ENCODE assay signal across 1 cellular context in genomic region chr22:31346733-31347250, GRCh38.
TF ChIP-seq lines count a peak whose summit lies in the region.

No MANE protein-coding gene starts in this region.

TF ChIP-seq in HepG2, 621 proteins besides CTCF, POLR2A, EP300 and RAD21 (continued from another document and continues in another):
- no peak for TF ChIP-seq REST (IDR thresholded peaks at IDR 0.05; ENCODE audit: borderline replicate concordance in 1 of 2, low read depth in 1 of 2, low read length in 2 of 2)
- no peak for TF ChIP-seq ZNF326 (CRISPR knock-in tag; IDR thresholded peaks at IDR 0.05; ENCODE audit: borderline replicate concordance)
- no peak for TF ChIP-seq FOXK1 (CRISPR knock-in tag; IDR thresholded peaks at IDR 0.05; ENCODE audit: borderline replicate concordance, low read depth)
- TF ChIP-seq CREBL2 (CRISPR knock-in tag; IDR thresholded peaks at IDR 0.05; ENCODE audit: borderline replicate concordance), result 0 out of 2 replicates have a peak, but pooled peaks have one; percentile 50
- no peak for TF ChIP-seq ZBTB3 (CRISPR knock-in tag; IDR thresholded peaks at IDR 0.05; ENCODE audit: borderline replicate concordance, low read depth)
- no peak for TF ChIP-seq MLLT10 (CRISPR knock-in tag; IDR thresholded peaks at IDR 0.05)
- TF ChIP-seq RFXAP (CRISPR knock-in tag; IDR thresholded peaks at IDR 0.05; ENCODE audit: borderline replicate concordance), result peak; percentile 53; the same call in 1 of the 2 replicates
- TF ChIP-seq RARG (CRISPR knock-in tag; IDR thresholded peaks at IDR 0.05; ENCODE audit: low read depth), result no peak
- TF ChIP-seq ZNF235 (CRISPR knock-in tag; IDR thresholded peaks at IDR 0.05; ENCODE audit: borderline replicate concordance), result no peak
- 0 out of 2 replicates have a peak, but pooled peaks have one; percentile 56 for TF ChIP-seq ZSCAN29 (CRISPR knock-in tag; conservative IDR thresholded peaks at IDR 0.05)
- no peak for TF ChIP-seq HCFC1 (IDR thresholded peaks at IDR 0.05; ENCODE audit: low read depth, low read length)
- TF ChIP-seq ZNF3 (CRISPR knock-in tag; IDR thresholded peaks at IDR 0.05), result no peak
- TF ChIP-seq TBX3 (IDR thresholded peaks at IDR 0.05; ENCODE audit: borderline replicate concordance), result no peak
- TF ChIP-seq THRA (CRISPR knock-in tag; IDR thresholded peaks at IDR 0.05; ENCODE audit: borderline replicate concordance), result 0 out of 2 replicates have a peak, but pooled peaks have one; percentile 12
- TF ChIP-seq SP140L (CRISPR knock-in tag; IDR thresholded peaks at IDR 0.05; ENCODE audit: borderline replicate concordance), result no peak
- no peak for TF ChIP-seq ZNF646 (CRISPR knock-in tag; IDR thresholded peaks at IDR 0.05)
- 0 out of 2 replicates have a peak, but pooled peaks have one; percentile 21 for TF ChIP-seq THAP7 (CRISPR knock-in tag; IDR thresholded peaks at IDR 0.05)
- no peak for TF ChIP-seq STAT6 (CRISPR knock-in tag; IDR thresholded peaks at IDR 0.05; ENCODE audit: borderline replicate concordance)
- TF ChIP-seq EHMT2 (IDR thresholded peaks at IDR 0.05; ENCODE audit: borderline replicate concordance, low read depth, low read length), result no peak
- no peak for TF ChIP-seq KLF13 (CRISPR knock-in tag; IDR thresholded peaks at IDR 0.05)
- TF ChIP-seq GTF3A (CRISPR knock-in tag; conservative IDR thresholded peaks at IDR 0.05), result no peak
- peak; percentile 35 for TF ChIP-seq ZSCAN25 (CRISPR knock-in tag; IDR thresholded peaks at IDR 0.05)
- peak; percentile 37; the same call in 1 of the 2 replicates for TF ChIP-seq ESRRA (CRISPR knock-in tag; IDR thresholded peaks at IDR 0.05; ENCODE audit: low read depth)
- TF ChIP-seq ZXDC (CRISPR knock-in tag; IDR thresholded peaks at IDR 0.05), result 0 out of 2 replicates have a peak, but pooled peaks have one; percentile 40
- no peak for TF ChIP-seq ZBTB33 (CRISPR knock-in tag; IDR thresholded peaks at IDR 0.05)
- peak; percentile 23; the same call in 1 of the 2 replicates for TF ChIP-seq ZNF292 (CRISPR knock-in tag; IDR thresholded peaks at IDR 0.05; ENCODE audit: borderline replicate concordance, low read depth)
- no peak for TF ChIP-seq LRRFIP1 (CRISPR knock-in tag; conservative IDR thresholded peaks at IDR 0.05)
- TF ChIP-seq YY1 (IDR thresholded peaks at IDR 0.05; ENCODE audit: insufficient read depth, insufficient replicate concordance, low read depth, low read length), result peak; percentile 48
- TF ChIP-seq IRF2 (CRISPR knock-in tag; IDR thresholded peaks at IDR 0.05), result no peak
